8 cellular contexts compared by ENCODE assay signal in the genomic region with DNA sequence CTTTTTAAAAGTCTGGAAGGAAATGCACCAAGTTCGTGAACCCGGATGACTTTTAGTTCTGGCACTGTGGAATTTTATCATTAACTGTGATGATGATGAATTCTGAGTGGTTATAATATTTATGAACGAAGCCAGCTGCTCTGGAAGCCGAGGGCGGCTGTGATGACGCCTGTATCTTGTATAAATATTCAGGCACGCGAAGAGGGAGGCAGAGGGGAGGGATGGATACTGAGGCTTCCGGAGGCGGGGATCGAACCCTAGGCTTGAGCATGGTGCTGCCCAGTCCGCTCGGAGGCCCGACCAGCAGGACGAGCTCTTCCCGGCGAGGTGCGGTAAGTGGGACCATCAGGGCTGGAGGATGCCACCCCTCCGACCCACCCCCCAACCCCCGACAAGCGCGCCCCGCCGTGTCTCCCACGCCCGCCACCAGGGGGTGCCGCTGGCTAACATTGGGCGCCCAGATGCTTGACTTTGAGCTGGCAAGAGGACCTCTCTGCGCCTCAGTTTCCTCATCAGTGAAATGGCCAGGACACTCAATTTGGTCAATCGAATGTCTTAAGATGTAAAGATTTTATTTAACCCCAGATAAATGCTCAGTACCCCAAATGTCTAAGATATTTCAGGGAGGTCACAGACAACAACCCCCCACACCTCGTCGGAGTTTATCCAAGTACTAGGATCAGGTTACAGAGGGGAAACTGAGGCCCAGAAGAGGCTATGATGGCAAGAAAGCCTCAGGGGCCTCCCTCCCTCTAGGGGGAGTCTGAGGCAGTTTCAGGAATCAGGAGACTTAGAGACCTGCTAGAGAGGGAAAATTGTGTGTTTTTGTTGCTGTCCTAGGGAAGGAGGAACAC. TPM values are rescaled to one million over a fixed set of nuclear protein-coding genes. Genes with fewer than 3 reads are reported as not detected.
DNase-seq lines count a peak whose midpoint lies in the region; ATAC-seq and TF ChIP-seq lines count a peak whose summit lies in the region.

No MANE protein-coding gene starts in this region.

- CTCF ChIA-PET in Calu3 (lab: Charles Lee) = interaction anchor here (0.6 to 1.6 kb wide), 12 partner anchors 11 to 802 kb away, joined by 3 to 16 read pairs (median 4); partner anchors contain the start of gene MPV17L2
- CTCF ChIA-PET in activated CD8-positive, alpha-beta T cell treated with anti-CD3 and anti-CD28 coated beads for 36 hours (lab: Charles Lee) = interaction anchor here (0.6 to 11.3 kb wide), 23 partner anchors 8 to 202 kb away, joined by 3 to 185 read pairs (median 4); partner anchors contain the start of genes IQCN, MPV17L2 and PIK3R2

- intact Hi-C loops in Calu3 (cut with micrococcal nuclease; ENCODE audit: unreplicated experiment) = loop anchor here (5.0 kb wide), 1 partner anchor 44 kb away; no protein-coding TSS in a partner anchor
- intact Hi-C loops in activated CD8-positive, alpha-beta T cell treated with anti-CD3 and anti-CD28 coated beads for 36 hours (cut with micrococcal nuclease) = no loop called here

- no peak overlapping the region for H3K27ac ChIP-seq in foreskin keratinocyte

- peak; percentile 64 for TF ChIP-seq CTCF in Calu3 (IDR thresholded peaks at IDR 0.05; ENCODE audit: unreplicated experiment)
- TF ChIP-seq CTCF in activated CD8-positive, alpha-beta T cell treated with anti-CD3 and anti-CD28 coated beads for 36 hours (IDR thresholded peaks at IDR 0.05) = peak; percentile 92
- peak; percentile 59 for TF ChIP-seq CTCF in foreskin keratinocyte (conservative IDR thresholded peaks at IDR 0.05)

- H3K27me3 ChIP-seq in foreskin keratinocyte = peaks cover 4% of the 10 kb centered on the region

- no peaks in the 10 kb centered on the region for H3K4me1 Mint-ChIP-seq in Calu3 (ENCODE audit: low read depth, unreplicated experiment)
- peaks cover 10% of the 10 kb centered on the region for H3K4me1 Mint-ChIP-seq in activated CD8-positive, alpha-beta T cell treated with anti-CD3 and anti-CD28 coated beads for 36 hours (ENCODE audit: low read depth)

- no peaks in the 10 kb centered on the region for H3K4me1 ChIP-seq in foreskin keratinocyte

- no TSS peak for BruUV-seq in Calu3 (replicated peaks; lab: Mats Ljungman, UMichigan)

- no peak for ATAC-seq in activated CD8-positive, alpha-beta T cell treated with anti-CD3 and anti-CD28 coated beads for 36 hours
- no peak for ATAC-seq in foreskin keratinocyte

- peaks cover 26% of the 10 kb centered on the region for H3K27me3 Mint-ChIP-seq in Calu3 (ENCODE audit: unreplicated experiment)
- peaks cover 7% of the 10 kb centered on the region for H3K27me3 Mint-ChIP-seq in activated CD8-positive, alpha-beta T cell treated with anti-CD3 and anti-CD28 coated beads for 36 hours

- H3K9me3 Mint-ChIP-seq in Calu3 (ENCODE audit: low read depth, unreplicated experiment) = no peaks in the 10 kb centered on the region
- H3K9me3 Mint-ChIP-seq in activated CD8-positive, alpha-beta T cell treated with anti-CD3 and anti-CD28 coated beads for 36 hours = no peaks in the 10 kb centered on the region

- H3K4me3 Mint-ChIP-seq in Calu3 (ENCODE audit: low read depth, unreplicated experiment) = no peak overlapping the region
- no peak overlapping the region for H3K4me3 Mint-ChIP-seq in activated CD8-positive, alpha-beta T cell treated with anti-CD3 and anti-CD28 coated beads for 36 hours

- peaks cover 19% of the 10 kb centered on the region for H3K36me3 Mint-ChIP-seq in Calu3 (ENCODE audit: insufficient read depth, unreplicated experiment)
- no peaks in the 10 kb centered on the region for H3K36me3 Mint-ChIP-seq in activated CD8-positive, alpha-beta T cell treated with anti-CD3 and anti-CD28 coated beads for 36 hours (ENCODE audit: low read depth)

- peak; percentile 49 for DNase-seq in Calu3
- peak; percentile 18 to 37 for DNase-seq in Kasumi-1 (lab: John Stamatoyannopoulos, UW)
- peak; percentile 67 for DNase-seq in activated CD8-positive, alpha-beta T cell treated with anti-CD3 and anti-CD28 coated beads for 36 hours
- DNase-seq in foreskin keratinocyte = no peak
- peak; percentile 56 for DNase-seq in stimulated activated CD4-positive, alpha-beta T cell treated with anti-CD3 and anti-CD28 coated beads, Interleukin-12 subunit alpha, Interleukin-12 subunit beta, amount 100 ng/mL, for 4 hours
- no peak for DNase-seq in cortex of kidney (lab: John Stamatoyannopoulos, UW)
- no peak for DNase-seq in superior temporal gyrus (ENCODE audit: extremely low spot score)
- no peak for DNase-seq in HuH-7 (ENCODE audit: low spot score)

- POLR2A ChIA-PET in activated CD8-positive, alpha-beta T cell treated with anti-CD3 and anti-CD28 coated beads for 36 hours (lab: Charles Lee) = interaction anchor here (0.7 kb wide), 1 partner anchor 658 kb away, joined by 3 read pairs; no protein-coding TSS in a partner anchor

- H3K27ac Mint-ChIP-seq in Calu3 (ENCODE audit: unreplicated experiment) = no peak overlapping the region
- no peak overlapping the region for H3K27ac Mint-ChIP-seq in activated CD8-positive, alpha-beta T cell treated with anti-CD3 and anti-CD28 coated beads for 36 hours

RNA-seq across cellular contexts. Expression of gene RAB3A, which starts 4.5 kb away (rescaled TPM):
- total RNA-seq in Calu3 (2022) = 1.9 TPM in 2 replicates
- total RNA-seq in activated CD8-positive, alpha-beta T cell treated with anti-CD3 and anti-CD28 coated beads for 36 hours = 10 to 100 TPM in 1 of 2 experiments, 1 to 10 TPM in 1; 8.9 to 11.3 TPM
- total RNA-seq in foreskin keratinocyte = 0.68 and 0.85 TPM in 2 replicates
- 0.84 and 1.5 TPM in 2 replicates for polyA plus RNA-seq in foreskin keratinocyte

RNA-seq across cellular contexts. Expression of gene MPV17L2, which starts 15.3 kb away (rescaled TPM):
- total RNA-seq in Calu3 (2022) (10.9 and 11.5 TPM in 2 replicates), foreskin keratinocyte (24.5 and 26.9 TPM in 2 replicates)
- 1 to 10 TPM; 8.5 to 9.6 TPM for total RNA-seq in activated CD8-positive, alpha-beta T cell treated with anti-CD3 and anti-CD28 coated beads for 36 hours
- 37.0 and 39.4 TPM in 2 replicates for polyA plus RNA-seq in foreskin keratinocyte

RNA-seq across cellular contexts. Expression of gene PDE4C, which starts 17.9 kb away (rescaled TPM):
- 0.90 and 2.4 TPM in 2 replicates for total RNA-seq in Calu3 (2022)
- under 1 TPM in 1 of 2 experiments, not detected in 1; 0.38 TPM for total RNA-seq in activated CD8-positive, alpha-beta T cell treated with anti-CD3 and anti-CD28 coated beads for 36 hours
- total RNA-seq in foreskin keratinocyte = not detected in 2 replicates
- not detected in 2 replicates for polyA plus RNA-seq in foreskin keratinocyte

RNA-seq across cellular contexts. Expression of gene IFI30, which starts 34.7 kb away (rescaled TPM):
- total RNA-seq in Calu3 (2022) (22.4 and 41.8 TPM in 2 replicates), foreskin keratinocyte (22.0 and 22.7 TPM in 2 replicates)
- total RNA-seq in activated CD8-positive, alpha-beta T cell treated with anti-CD3 and anti-CD28 coated beads for 36 hours = 10 to 100 TPM; 21.9 to 22.9 TPM
- 31.7 and 32.6 TPM in 2 replicates for polyA plus RNA-seq in foreskin keratinocyte

RNA-seq across cellular contexts. Expression of gene PIK3R2, which starts 55.4 kb away (rescaled TPM):
- total RNA-seq in Calu3 (2022) (22.5 and 23.2 TPM in 2 replicates), foreskin keratinocyte (24.2 and 26.0 TPM in 2 replicates)
- total RNA-seq in activated CD8-positive, alpha-beta T cell treated with anti-CD3 and anti-CD28 coated beads for 36 hours = 10 to 100 TPM; 15.0 to 15.8 TPM
- polyA plus RNA-seq in foreskin keratinocyte = 23.7 and 24.1 TPM in 2 replicates

Comparison
In these comparisons a context has a peak if more than half of its experiments do, and no peak if none do; other contexts are left out.
1. DNase-seq: peak in Calu3 (single experiment), Kasumi-1 (2 of 2), activated CD8-positive, alpha-beta T cell treated with anti-CD3 and anti-CD28 coated beads for 36 hours (single experiment) and stimulated activated CD4-positive, alpha-beta T cell treated with anti-CD3 and anti-CD28 coated beads, Interleukin-12 subunit alpha, Interleukin-12 subunit beta, amount 100 ng/mL, for 4 hours (single experiment); none in foreskin keratinocyte (0 of 2), cortex of kidney (single experiment), superior temporal gyrus (single experiment) and HuH-7 (single experiment).
2. Peak in every context shown above with its lines, with median percentiles within 50 percentile points of each other: CTCF ChIP-seq.